In genomic region chr20:3889489-3890409, GRCh38 we compare ENCODE assay signal across 8 cellular contexts. TPM values are rescaled to one million over a fixed set of nuclear protein-coding genes. Genes with fewer than 3 reads are reported as not detected.
A peak's percentile ranks its signal among the peaks of the same experiment; 100 is the strongest.
DNase-seq lines count a peak whose midpoint lies in the region; ATAC-seq and TF ChIP-seq lines count a peak whose summit lies in the region.

No MANE protein-coding gene starts in this region.

- DNase-seq in A673 (ENCODE audit: low spot score), result peak; percentile 46
- DNase-seq in T-helper 1 cell, result peak; percentile 13 to 56 (median 23)
- DNase-seq in mammary epithelial cell, result peak; percentile 32
- peak; percentile 68 for DNase-seq in left kidney (ENCODE audit: low read depth, low spot score)
- peak; percentile 37 for DNase-seq in stimulated activated CD4-positive, alpha-beta T cell treated with anti-CD3 and anti-CD28 coated beads, Interleukin-4, amount 100 ng/mL, for 1 hour

- CTCF ChIA-PET in A673 (lab: Charles Lee), result interaction anchor here (0.7 kb wide), 1 partner anchor 196 kb away, joined by 3 read pairs; no protein-coding TSS in a partner anchor
- CTCF ChIA-PET in mammary epithelial cell (lab: Charles Lee; ENCODE audit: low non-redundant PET), result no interaction called here

- intact Hi-C loops in A673 (cut with micrococcal nuclease; ENCODE audit: unreplicated experiment), result loop anchor here (5.0 kb wide), 1 partner anchor 198 kb away; no protein-coding TSS in a partner anchor
- intact Hi-C loops in mammary epithelial cell (cut with micrococcal nuclease), result loop anchor here (1.0 to 2.0 kb wide), 3 partner anchors 10 to 125 kb away; partner anchors contain the start of gene RNF24

- peak overlapping the region; percentile 91 for H3K9ac ChIP-seq in mammary epithelial cell (ENCODE audit: insufficient read depth, low read length)

- no TSS peak for BruUV-seq in A673 (replicated peaks; lab: Mats Ljungman, UMichigan)
- BruUV-seq in mammary epithelial cell (replicated peaks; lab: Mats Ljungman, UMichigan), result no TSS peak

- dilution Hi-C loops in mammary epithelial cell (cut with HindIII; ENCODE audit: low sequenced_read_pairs), result no loop called here

- H3K9me3 ChIP-seq in A673 (ENCODE audit: low read depth, low read length, poor library complexity, severe bottlenecking), result no peaks in the 10 kb centered on the region
- no peaks in the 10 kb centered on the region for H3K9me3 ChIP-seq in mammary epithelial cell (replicated peaks; ENCODE audit: insufficient read depth, low read length)

- H3K4me1 ChIP-seq in A673 (ENCODE audit: insufficient read depth, low read length, poor library complexity, severe bottlenecking) (peaks cover 25% of the 10 kb centered on the region), mammary epithelial cell (ENCODE audit: insufficient read depth, low read length) (peaks cover 34% of the 10 kb centered on the region)

- WGBS in mammary epithelial cell (ENCODE audit: low coverage, missing lambda C conversion rate), result under 1% methylated on average over 18 of the region's 68 CpGs

- H2AFZ ChIP-seq in mammary epithelial cell (ENCODE audit: low read depth, low read length), result peak overlapping the region; percentile 54

- in situ Hi-C loops in mammary epithelial cell (cut with MboI; ENCODE audit: low sequenced_read_pairs in 2 of 2), result no loop called here

- ATAC-seq in GM18505 (IDR thresholded peaks at IDR 0.05; ENCODE audit: unreplicated experiment) (peak; percentile 22), HG03196 (IDR thresholded peaks at IDR 0.05; ENCODE audit: unreplicated experiment) (peak; percentile 20), HG03469 (IDR thresholded peaks at IDR 0.05; ENCODE audit: unreplicated experiment) (no peak)

- TF ChIP-seq POLR2A in GM18505 (IDR thresholded peaks at IDR 0.05; ENCODE audit: borderline replicate concordance, extremely low read depth, insufficient read depth, insufficient read length), result no peak

- TF ChIP-seq CTCF in A673 (conservative IDR thresholded peaks at IDR 0.05; ENCODE audit: low read depth, low read length) (no peak), mammary epithelial cell (conservative IDR thresholded peaks at IDR 0.05 in 1 of 2, IDR thresholded peaks at IDR 0.05 in 1 of 2; ENCODE audit: extremely low read depth in 1 of 2, insufficient read depth in 1 of 2, low read depth in 1 of 2, low read length in 2 of 2) (no peak)

- peak overlapping the region; percentile 73 for H3K4me3 ChIP-seq in A673 (ENCODE audit: low read depth, low read length, poor library complexity, severe bottlenecking)
- peak overlapping the region; percentile 87 to 97 (median 94) for H3K4me3 ChIP-seq in mammary epithelial cell (replicated peaks in 1 of 3; ENCODE audit: insufficient read depth in 1 of 3, low read depth in 2 of 3, low read length in 3 of 3)

- H3K27ac ChIP-seq in A673 (ENCODE audit: low read depth, low read length, poor library complexity, severe bottlenecking) (peak overlapping the region; percentile 83), mammary epithelial cell (ENCODE audit: insufficient read depth, low read depth, low read length) (peak overlapping the region; percentile 82)

- peaks cover 23% of the 10 kb centered on the region for H3K36me3 ChIP-seq in A673 (ENCODE audit: insufficient read depth, low read length, poor library complexity, severe bottlenecking)
- H3K36me3 ChIP-seq in mammary epithelial cell (ENCODE audit: insufficient read depth, low read length), result peaks cover 2% of the 10 kb centered on the region

- peaks cover 77% of the 10 kb centered on the region for H3K79me2 ChIP-seq in mammary epithelial cell (ENCODE audit: insufficient read depth, low read length)

- POLR2A ChIA-PET in A673 (lab: Charles Lee; ENCODE audit: low non-redundant PET), result no interaction called here

- no peaks in the 10 kb centered on the region for H3K27me3 ChIP-seq in A673 (replicated peaks; ENCODE audit: insufficient read depth, low read depth, low read length, poor library complexity)
- no peaks in the 10 kb centered on the region for H3K27me3 ChIP-seq in mammary epithelial cell (ENCODE audit: insufficient read depth, low read length)

- peaks cover 10% of the 10 kb centered on the region for H4K20me1 ChIP-seq in mammary epithelial cell (ENCODE audit: insufficient read depth, low read length)

- H3K4me2 ChIP-seq in mammary epithelial cell (ENCODE audit: insufficient read depth, low read depth, low read length), result peak overlapping the region; percentile 80

RNA-seq across cellular contexts. Expression of gene PANK2, which starts 0.6 kb away (rescaled TPM):
- total RNA-seq in A673 (2021), result 71.0 and 77.4 TPM in 2 replicates
- total RNA-seq in mammary epithelial cell, result 10 to 100 TPM; 41.0 to 45.0 TPM
- 19.8 TPM for polyA plus RNA-seq in mammary epithelial cell
- polyA minus RNA-seq in mammary epithelial cell, result 46.3 TPM

RNA-seq across cellular contexts. Expression of gene MAVS, which starts 43.1 kb away (rescaled TPM):
- 28.2 and 32.4 TPM in 2 replicates for total RNA-seq in A673 (2021)
- 10 to 100 TPM; 27.7 to 37.9 TPM for total RNA-seq in mammary epithelial cell
- polyA plus RNA-seq in mammary epithelial cell, result 14.6 TPM
- 43.1 TPM for polyA minus RNA-seq in mammary epithelial cell
